22 cellular contexts compared by ENCODE assay signal in genomic region chr17:57317016-57317415, GRCh38.
"Had no signal": no experiment of that assay in that cellular context is flagged by ENCODE, and none has a peak within 500 bp of the region (broad histone marks: within the 10 kb centered on the region; RNA-seq: fewer than 3 reads in every experiment).

No MANE protein-coding gene starts in this region.

- H3K27ac Mint-ChIP-seq: stimulated activated effector memory CD8-positive, alpha-beta T cell treated with anti-CD3 and anti-CD28 coated beads, Interleukin-12 subunit alpha, Interleukin-12 subunit beta, amount 100 ng/mL, for 72 hours had no signal

- H3K9me3 ChIP-seq: left ventricle myocardium inferior, lower lobe of right lung, neutrophil, psoas muscle, right lobe of liver, suprapubic skin, thyroid gland, upper lobe of left lung, vagina had no signal

- H3K36me3 ChIP-seq: left ventricle myocardium inferior, lower lobe of right lung, neutrophil, right lobe of liver, suprapubic skin, thyroid gland, upper lobe of left lung, vagina had no signal

- H3K4me3 Mint-ChIP-seq: nephron; stimulated activated effector memory CD8-positive, alpha-beta T cell treated with anti-CD3 and anti-CD28 coated beads, Interleukin-12 subunit alpha, Interleukin-12 subunit beta, amount 100 ng/mL, for 72 hours had no signal

- DNase-seq: dermis blood vessel endothelial cell; erythroblast; foreskin keratinocyte; kidney; left cardiac atrium; left ventricle myocardium inferior; lower lobe of right lung; mesenchymal stem cell; midbrain; psoas muscle; retina; right lobe of liver; stimulated activated CD4-positive, alpha-beta T cell treated with anti-CD3 and anti-CD28 coated beads, Interleukin-4, amount 100 ng/mL, for 1 hour; stimulated activated CD8-positive, alpha-beta memory T cell treated with anti-CD3 and anti-CD28 coated beads, Interleukin-4, amount 100 ng/mL, for 48 hours; stimulated activated naive CD8-positive, alpha-beta T cell treated with anti-CD3 and anti-CD28 coated beads, Interleukin-15, Interleukin-2, amounts not matched to agents 100 U/mL and 50 U/mL, for 24 hours; thyroid gland; upper lobe of left lung had no signal

- H3K4me1 ChIP-seq: foreskin keratinocyte, lower lobe of right lung, right lobe of liver, suprapubic skin, thyroid gland, upper lobe of left lung, vagina had no signal

- H3K9me3 Mint-ChIP-seq: nephron; stimulated activated effector memory CD8-positive, alpha-beta T cell treated with anti-CD3 and anti-CD28 coated beads, Interleukin-12 subunit alpha, Interleukin-12 subunit beta, amount 100 ng/mL, for 72 hours had no signal

- ATAC-seq: foreskin keratinocyte; left cardiac atrium; lower lobe of right lung; psoas muscle; right lobe of liver; stimulated activated effector memory CD8-positive, alpha-beta T cell treated with anti-CD3 and anti-CD28 coated beads, Interleukin-12 subunit alpha, Interleukin-12 subunit beta, amount 100 ng/mL, for 72 hours; stimulated activated naive CD8-positive, alpha-beta T cell treated with anti-CD3 and anti-CD28 coated beads, Interleukin-15, Interleukin-2, amounts not matched to agents 100 U/mL and 50 U/mL, for 24 hours had no signal

- H3K27ac ChIP-seq: foreskin keratinocyte, left ventricle myocardium inferior, lower lobe of right lung, neutrophil, psoas muscle, right lobe of liver, suprapubic skin, thyroid gland, upper lobe of left lung, vagina had no signal

- H3K4me3 ChIP-seq: left ventricle myocardium inferior, lower lobe of right lung, psoas muscle, right lobe of liver, suprapubic skin, thyroid gland, upper lobe of left lung, vagina had no signal
